In genomic region chr1:119090250-119090649, GRCh38 we compare ENCODE assay signal across 35 cellular contexts. TPM values are rescaled to one million over a fixed set of nuclear protein-coding genes. Genes with fewer than 3 reads are reported as not detected.
DNase-seq lines count a peak whose midpoint lies in the region; ATAC-seq, FAIRE-seq and TF ChIP-seq lines count a peak whose summit lies in the region.
"Had no signal": no experiment of that assay in that cellular context is flagged by ENCODE, and none has a peak within 500 bp of the region (broad histone marks: within the 10 kb centered on the region; RNA-seq: fewer than 3 reads in every experiment).

No MANE protein-coding gene starts in this region.

- H3K27me3 Mint-ChIP-seq in WTC11 (ENCODE audit: low read depth): no peaks in the 10 kb centered on the region
- H3K27me3 Mint-ChIP-seq: B cell; CD4-positive, alpha-beta memory T cell; CD4-positive, alpha-beta T cell; CD8-positive, alpha-beta memory T cell had no signal

- intact Hi-C loops in HepG2 (cut with micrococcal nuclease; ENCODE audit: unreplicated experiment) (no loop called here), right lobe of liver (cut with DNase I) (no loop called here), K562 (cut with micrococcal nuclease) (no loop called here)

- WGBS in HepG2 (ENCODE audit: low lambda C conversion rate): 96% methylated on average over 3 of the region's 3 CpGs
- WGBS in right lobe of liver (ENCODE audit: insufficient coverage, low coverage, low lambda C conversion rate, missing lambda C conversion rate): 100% methylated on average over 2 of the region's 3 CpGs
- 51% methylated on average over 3 of the region's 3 CpGs for WGBS in K562 (ENCODE audit: insufficient coverage, low coverage, missing lambda C conversion rate)

- H3K4me3 ChIP-seq in HepG2 (replicated peaks in 1 of 3; ENCODE audit: insufficient read depth in 1 of 3, low read depth in 2 of 3, low read length in 3 of 3) (no peak overlapping the region), right lobe of liver (no peak overlapping the region), K562 (no peak overlapping the region)
- H3K4me3 ChIP-seq: A549; BLaER1; BLaER1 treated with 17β-estradiol and CSF1 and Interleukin-3, amounts not matched to agents 10 nM and 100 nM had no signal

- no peak overlapping the region for H3K4me3 Mint-ChIP-seq in WTC11
- H3K4me3 Mint-ChIP-seq: B cell; CD14-positive monocyte; CD4-positive, alpha-beta memory T cell; CD4-positive, alpha-beta T cell; CD4-positive, CD25-positive, alpha-beta regulatory T cell; CD8-positive, alpha-beta memory T cell; CD8-positive, alpha-beta T cell had no signal

- no peak for FAIRE-seq in HepG2 (lab: Jason Lieb, UNC)
- FAIRE-seq in K562 (lab: Jason Lieb, UNC): no peak
- FAIRE-seq: A204.1, A549, D721Med had no signal

- H2AFZ ChIP-seq in HepG2 (ENCODE audit: low read length): no peak overlapping the region
- H2AFZ ChIP-seq in K562 (ENCODE audit: low read depth, low read length): no peak overlapping the region

- BruUV-seq in HepG2 (replicated peaks; lab: Mats Ljungman, UMichigan) (no TSS peak), K562 (replicated peaks; lab: Mats Ljungman, UMichigan) (no TSS peak)

- no peaks in the 10 kb centered on the region for H3K9me3 ChIP-seq in HepG2 (ENCODE audit: low read length)
- H3K9me3 ChIP-seq in right lobe of liver: no peaks in the 10 kb centered on the region
- no peaks in the 10 kb centered on the region for H3K9me3 ChIP-seq in K562 (replicated peaks; ENCODE audit: control insufficient read depth, insufficient read depth, low read depth, low read length)
- H3K9me3 ChIP-seq: BE2C, Caco-2 had no signal

- CTCF ChIA-PET in HepG2 (lab: Yijun Ruan, JAX; ENCODE audit: low intra/inter-chr PET ratio, low total read pairs): no interaction called here
- CTCF ChIA-PET in WTC11 (lab: Charles Lee): interaction anchor here (1.5 kb wide), 1 partner anchor 43 kb away, joined by 4 read pairs; no protein-coding TSS in a partner anchor
- CTCF ChIA-PET in K562 (lab: Yijun Ruan, JAX; ENCODE audit: low intra/inter-chr PET ratio): no interaction called here

- no peak for TF ChIP-seq RAD21 in HepG2 (CRISPR knock-in tag; IDR thresholded peaks at IDR 0.05)
- no peak for TF ChIP-seq RAD21 in K562 (CRISPR knock-in tag; conservative IDR thresholded peaks at IDR 0.05 in 1 of 2, IDR thresholded peaks at IDR 0.05 in 1 of 2)

- DNase-seq in HepG2 (ENCODE audit: low spot score): no peak
- DNase-seq in right lobe of liver: no peak
- no peak for DNase-seq in WTC11 (ENCODE audit: low spot score)
- DNase-seq in K562 (ENCODE audit: extremely low read depth in 1 of 4, low spot score in 3 of 4): no peak
- DNase-seq in NCI-H1694 treated with DMSO at 0.1 percent for 48 hours (lab: John Stamatoyannopoulos, UW): no peak
- no peak for DNase-seq in ecto neural progenitor cell (ENCODE audit: low spot score)
- DNase-seq: 8988T; ACHN; AML-193; BE2C; C1 segment of cervical spinal cord; Caco-2; Calu3; CD4-positive, alpha-beta memory T cell; CD4-positive, alpha-beta T cell; CD4-positive, CD25-positive, alpha-beta regulatory T cell; CD8-positive, alpha-beta memory T cell; CD8-positive, alpha-beta T cell; COR-L47; DMS 273 treated with DMSO at 0.1 percent for 48 hours; DMS153; DMS53; DMS79; DMS79 treated with DMSO at 0.1 percent for 48 hours; DND-41; EL had no signal

- H3K4me1 ChIP-seq in HepG2 (ENCODE audit: insufficient read depth, low read length): no peaks in the 10 kb centered on the region
- no peaks in the 10 kb centered on the region for H3K4me1 ChIP-seq in right lobe of liver
- no peaks in the 10 kb centered on the region for H3K4me1 ChIP-seq in K562 (replicated peaks in 1 of 2; ENCODE audit: control insufficient read depth in 2 of 2, insufficient read depth in 2 of 2, low read length in 2 of 2)
- H3K4me1 ChIP-seq: A549; BE2C; BLaER1; BLaER1 treated with 17β-estradiol and CSF1 and Interleukin-3, amounts not matched to agents 10 nM and 100 nM; Caco-2 had no signal

- ATAC-seq in HepG2: no peak
- ATAC-seq in right lobe of liver: no peak
- no peak for ATAC-seq in WTC11
- ATAC-seq in K562: no peak
- ATAC-seq: A549; CD8-positive, alpha-beta T cell had no signal

- no peak overlapping the region for H3K9ac ChIP-seq in HepG2 (ENCODE audit: insufficient read depth, low read depth, low read length)
- no peak overlapping the region for H3K9ac ChIP-seq in K562 (ENCODE audit: insufficient read depth in 1 of 2, low read depth in 2 of 2, low read length in 2 of 2)
- H3K9ac ChIP-seq: BLaER1; BLaER1 treated with 17β-estradiol and CSF1 and Interleukin-3, amounts not matched to agents 10 nM and 100 nM had no signal

- H3K36me3 Mint-ChIP-seq in WTC11: no peaks in the 10 kb centered on the region; the same call in 1 of the 2 replicates

- H3K9me1 ChIP-seq in K562 (ENCODE audit: control insufficient read depth, insufficient read depth, low read length): no peaks in the 10 kb centered on the region

- TF ChIP-seq POLR2A in HepG2 (IDR thresholded peaks at IDR 0.05; ENCODE audit: insufficient read depth in 1 of 2, low read depth in 2 of 2, low read length in 2 of 2) (no peak), right lobe of liver (IDR thresholded peaks at IDR 0.05) (no peak), K562 (conservative IDR thresholded peaks at IDR 0.05) (no peak)

- TF ChIP-seq CTCF in HepG2 (CRISPR knock-in tag; IDR thresholded peaks at IDR 0.05) (no peak), right lobe of liver (IDR thresholded peaks at IDR 0.05) (no peak), WTC11 (IDR thresholded peaks at IDR 0.05) (no peak), K562 (IDR thresholded peaks at IDR 0.05 in 2 of 3, conservative IDR thresholded peaks at IDR 0.05 in 1 of 3; ENCODE audit: insufficient read depth in 2 of 3, low read depth in 1 of 3, low read length in 3 of 3) (no peak)

- H3K4me2 ChIP-seq in HepG2 (ENCODE audit: low read depth, low read length): no peak overlapping the region
- no peak overlapping the region for H3K4me2 ChIP-seq in K562 (ENCODE audit: insufficient read depth, low read length)
- H3K4me2 ChIP-seq: A549; BLaER1; BLaER1 treated with 17β-estradiol and CSF1 and Interleukin-3, amounts not matched to agents 10 nM and 100 nM had no signal

- H3K27ac ChIP-seq in HepG2 (ENCODE audit: extremely low read length, insufficient read depth, low read length) (no peak overlapping the region), right lobe of liver (no peak overlapping the region), K562 (ENCODE audit: extremely low read depth, low read depth, low read length) (no peak overlapping the region)
- H3K27ac ChIP-seq: 22Rv1; A549; BLaER1; BLaER1 treated with 17β-estradiol and CSF1 and Interleukin-3, amounts not matched to agents 10 nM and 100 nM; C4-2B had no signal

- in situ Hi-C loops in HepG2 (cut with HindIII; ENCODE audit: extremely low pct_ligation_motif_present, low pct_unique_long_range_greater_than_20kb): no loop called here
- in situ Hi-C loops in K562 (cut with MboI): no loop called here

- no peaks in the 10 kb centered on the region for H4K20me1 ChIP-seq in HepG2 (ENCODE audit: insufficient read depth, low read length)
- H4K20me1 ChIP-seq in K562 (replicated peaks; ENCODE audit: control insufficient read depth, insufficient read depth, low read length): no peaks in the 10 kb centered on the region
- H4K20me1 ChIP-seq: BLaER1 had no signal

- H3K36me3 ChIP-seq in HepG2 (replicated peaks in 1 of 2; ENCODE audit: control insufficient read depth in 1 of 2, insufficient read depth in 2 of 2, low read length in 2 of 2): no peaks in the 10 kb centered on the region
- no peaks in the 10 kb centered on the region for H3K36me3 ChIP-seq in right lobe of liver
- H3K36me3 ChIP-seq in K562 (ENCODE audit: control insufficient read depth, insufficient read depth, low read length): no peaks in the 10 kb centered on the region
- H3K36me3 ChIP-seq: BE2C, BLaER1 had no signal

- no peak overlapping the region for H3K27ac Mint-ChIP-seq in WTC11
- H3K27ac Mint-ChIP-seq: B cell; CD4-positive, alpha-beta memory T cell; CD4-positive, alpha-beta T cell; CD4-positive, CD25-positive, alpha-beta regulatory T cell; CD8-positive, alpha-beta memory T cell; CD8-positive, alpha-beta T cell had no signal

- TF ChIP-seq EP300 in HepG2 (IDR thresholded peaks at IDR 0.05; ENCODE audit: low read depth in 2 of 2, low read length in 2 of 2) (no peak), HepG2 (CRISPR knock-in tag; IDR thresholded peaks at IDR 0.05; ENCODE audit: borderline replicate concordance) (no peak), K562 (IDR thresholded peaks at IDR 0.05; ENCODE audit: low read length) (no peak)

- no peaks in the 10 kb centered on the region for H3K9me3 Mint-ChIP-seq in WTC11

- POLR2A ChIA-PET in HepG2 (lab: Yijun Ruan, JAX) (no interaction called here), WTC11 (lab: Charles Lee) (no interaction called here), K562 (lab: Yijun Ruan, JAX) (interaction anchor here (0.9 to 1.2 kb wide), 2 partner anchors 13 to 52 kb away, joined by 3 to 4 read pairs; no protein-coding TSS in a partner anchor)

- H3K4me1 Mint-ChIP-seq in WTC11: peaks cover 12% of the 10 kb centered on the region
- H3K4me1 Mint-ChIP-seq: CD14-positive monocyte had no signal

- H3K79me2 ChIP-seq in HepG2 (ENCODE audit: insufficient read depth, low read length) (no peaks in the 10 kb centered on the region), K562 (ENCODE audit: control insufficient read depth, insufficient read depth, low read length) (no peaks in the 10 kb centered on the region)

- no peaks in the 10 kb centered on the region for H3K27me3 ChIP-seq in HepG2 (ENCODE audit: control insufficient read depth in 1 of 2, insufficient read depth in 2 of 2, low read length in 2 of 2)
- no peaks in the 10 kb centered on the region for H3K27me3 ChIP-seq in right lobe of liver
- no peaks in the 10 kb centered on the region for H3K27me3 ChIP-seq in K562 (ENCODE audit: control insufficient read depth in 2 of 2, insufficient read depth in 2 of 2, low read length in 2 of 2)
- H3K27me3 ChIP-seq: BE2C; BLaER1; BLaER1 treated with 17β-estradiol and CSF1 and Interleukin-3, amounts not matched to agents 10 nM and 100 nM had no signal

RNA-seq across cellular contexts. Expression of gene WARS2, which starts 50.2 kb away (rescaled TPM):
- total RNA-seq in HepG2 (2016; rRNA removed; fragmentation: Illumina TruSeq; extraction: Trizol) (18.8 and 27.5 TPM in 2 replicates), right lobe of liver (1 to 10 TPM; 4.3 to 8.7 (median 6.2) TPM), WTC11 (2021) (9.3 to 12.2 TPM (median 9.7 TPM) in 3 replicates), K562 (2014; rRNA removed) (16.3 and 18.0 TPM in 2 replicates), K562 (2014; rRNA removed; fragmentation: Illumina TruSeq; extraction: Trizol) (17.7 and 21.1 TPM in 2 replicates), K562 (2015; rRNA removed; fragmentation: Illumina TruSeq; extraction: Trizol) (14.4 and 16.5 TPM in 2 replicates), K562 (2021) (14.9 and 17.5 TPM in 2 replicates)
- 4.1 and 6.4 TPM in 2 replicates for total RNA-seq in HepG2 (2016; cell fraction: cytosol; rRNA removed; fragmentation: Illumina TruSeq; extraction: Trizol; ENCODE audit: low read depth)
- 17.4 and 27.5 TPM in 2 replicates for total RNA-seq in HepG2 (2016; cell fraction: insoluble cytoplasmic fraction; rRNA removed; fragmentation: Illumina TruSeq; extraction: Trizol)
- total RNA-seq in HepG2 (2016; cell fraction: membrane; rRNA removed; fragmentation: Illumina TruSeq; extraction: Trizol): 12.9 and 13.8 TPM in 2 replicates
- total RNA-seq in HepG2 (2016; cell fraction: nucleus; rRNA removed; fragmentation: Illumina TruSeq; extraction: Trizol): 18.3 and 19.9 TPM in 2 replicates
- polyA plus RNA-seq in HepG2 (2011; rRNA removed) (12.4 and 12.9 TPM in 2 replicates), K562 (2011; rRNA removed) (16.4 and 17.0 TPM in 2 replicates), K562 (2014; fragmentation: Illumina TruSeq; extraction: Trizol) (15.7 and 16.9 TPM in 2 replicates), K562 (2014; fragmentation: Nextera tagmentation; extraction: Ambion mirVana) (1 to 10 TPM; 5.7 to 6.7 TPM), K562 (2014; rRNA removed) (10.8 and 12.6 TPM in 2 replicates)
- 8.6 and 8.9 TPM in 2 replicates for polyA plus RNA-seq in HepG2 (2011; cell fraction: cytosol; rRNA removed)
- 6.0 and 7.8 TPM in 2 replicates for polyA plus RNA-seq in HepG2 (2011; cell fraction: nucleus; rRNA removed)
- polyA plus RNA-seq in HepG2 (2012): 15.9 and 18.9 TPM in 2 replicates
- polyA plus RNA-seq in HepG2 (2016; cell fraction: cytosol; fragmentation: Illumina TruSeq; extraction: Trizol; ENCODE audit: low read depth): 3.1 and 3.2 TPM in 2 replicates
- polyA plus RNA-seq in HepG2 (2016; cell fraction: insoluble cytoplasmic fraction; fragmentation: Illumina TruSeq; extraction: Trizol; ENCODE audit: low read depth): 22.1 and 23.5 TPM in 2 replicates
- 7.5 and 8.8 TPM in 2 replicates for polyA plus RNA-seq in HepG2 (2016; cell fraction: membrane; fragmentation: Illumina TruSeq; extraction: Trizol; ENCODE audit: low read depth)
- polyA plus RNA-seq in HepG2 (2016; cell fraction: nucleus; fragmentation: Illumina TruSeq; extraction: Trizol; ENCODE audit: insufficient read depth, low read depth): 6.0 and 8.0 TPM in 2 replicates
- 26.0 and 75.1 TPM in 2 replicates for polyA minus RNA-seq in HepG2 (2011; rRNA and poly(A)+ RNA removed; ENCODE audit: low replicate concordance)
- polyA minus RNA-seq in HepG2 (2011; cell fraction: cytosol; rRNA and poly(A)+ RNA removed): 8.4 and 13.2 TPM in 2 replicates
- 32.1 and 32.4 TPM in 2 replicates for polyA minus RNA-seq in HepG2 (2011; cell fraction: nucleus; rRNA and poly(A)+ RNA removed)
- total RNA-seq in K562 (2011; cell fraction: chromatin; rRNA removed; ENCODE audit: low replicate concordance): 13.5 and 15.4 TPM in 2 replicates
- 7.0 and 10.9 TPM in 2 replicates for total RNA-seq in K562 (2011; cell fraction: nucleolus; rRNA removed)
- total RNA-seq in K562 (2011; cell fraction: nucleoplasm; rRNA removed): 16.6 and 31.6 TPM in 2 replicates
- 9.6 and 11.2 TPM in 2 replicates for polyA plus RNA-seq in K562 (2011; cell fraction: cytosol; rRNA removed)
- polyA plus RNA-seq in K562 (2011; cell fraction: nucleus; rRNA removed): 10.7 and 10.9 TPM in 2 replicates
- polyA plus RNA-seq in K562 (2012): 11.8 and 19.1 TPM in 2 replicates
- 20.2 and 20.6 TPM in 2 replicates for polyA minus RNA-seq in K562 (2011; rRNA and poly(A)+ RNA removed)
- 10.1 and 10.3 TPM in 2 replicates for polyA minus RNA-seq in K562 (2011; cell fraction: cytosol; rRNA and poly(A)+ RNA removed)
- polyA minus RNA-seq in K562 (2011; cell fraction: nucleus; rRNA and poly(A)+ RNA removed): 13.6 and 21.7 TPM in 2 replicates

Comparison
In these comparisons a context has a peak if more than half of its experiments do, and no peak if none do; other contexts are left out.
1. Of the 241 proteins assayed by ChIP-seq in both HepG2 and K562: peak only in HepG2: none; only in K562: CBX5; in both: none; in neither: 240.